In the genomic region with DNA sequence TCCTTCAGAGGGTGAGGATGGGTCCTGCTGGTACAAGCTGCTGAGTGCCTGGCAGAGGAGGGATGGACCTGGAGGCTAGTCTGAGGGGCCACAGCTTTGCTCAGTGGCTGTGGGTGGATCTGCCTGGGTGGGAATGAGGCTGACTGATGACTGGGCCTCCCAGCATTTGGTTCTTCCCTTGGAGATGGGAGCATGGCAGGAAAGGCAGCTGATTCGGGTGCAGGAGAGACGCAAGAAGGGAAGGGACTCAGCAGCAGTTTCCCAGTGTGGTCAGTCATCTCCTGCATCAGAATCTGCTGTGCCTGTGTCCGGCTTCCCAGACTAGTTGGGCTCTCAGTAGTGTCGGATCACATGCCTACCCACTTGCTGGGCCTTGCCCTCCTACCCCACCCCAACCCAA, we compare ENCODE assay signal across 13 cellular contexts. TPM values are rescaled to one million over a fixed set of nuclear protein-coding genes. Genes with fewer than 3 reads are reported as not detected.
DNase-seq lines count a peak whose midpoint lies in the region; ATAC-seq and TF ChIP-seq lines count a peak whose summit lies in the region.
"Had no signal": no experiment of that assay in that cellular context is flagged by ENCODE, and none has a peak within 500 bp of the region (broad histone marks: within the 10 kb centered on the region; RNA-seq: fewer than 3 reads in every experiment).

No MANE protein-coding gene starts in this region.

- no peak for TF ChIP-seq POLR2A in Peyer's patch (IDR thresholded peaks at IDR 0.05)

- peaks cover 70% of the 10 kb centered on the region for H3K36me3 Mint-ChIP-seq in activated CD8-positive, alpha-beta memory T cell treated with anti-CD3 and anti-CD28 coated beads, Interleukin-2, amount 10 ng/mL, durations not matched to agents 7 days and 5 days
- H3K36me3 Mint-ChIP-seq in chondrocyte (ENCODE audit: low read depth), result no peaks in the 10 kb centered on the region
- H3K36me3 Mint-ChIP-seq in stimulated activated memory B cell treated with anti-CD40 and anti-IgM and Interleukin-4, amounts not matched to agents 10 μg/mL and 1 μg/mL and 100 μg/mL, for 72 hours, result peaks cover 61% of the 10 kb centered on the region

- H3K27ac Mint-ChIP-seq in activated CD8-positive, alpha-beta memory T cell treated with anti-CD3 and anti-CD28 coated beads, Interleukin-2, amount 10 ng/mL, durations not matched to agents 7 days and 5 days, result peak overlapping the region; percentile 76
- H3K27ac Mint-ChIP-seq in chondrocyte (ENCODE audit: unreplicated experiment), result peak overlapping the region; percentile 61
- peak overlapping the region; percentile 79 for H3K27ac Mint-ChIP-seq in stimulated activated memory B cell treated with anti-CD40 and anti-IgM and Interleukin-4, amounts not matched to agents 10 μg/mL and 1 μg/mL and 100 μg/mL, for 72 hours

- H3K36me3 ChIP-seq in Peyer's patch, result no peaks in the 10 kb centered on the region
- H3K36me3 ChIP-seq: right atrium auricular region, vagina had no signal

- no peak for ATAC-seq in activated CD8-positive, alpha-beta memory T cell treated with anti-CD3 and anti-CD28 coated beads, Interleukin-2, amount 10 ng/mL, durations not matched to agents 7 days and 5 days
- ATAC-seq in stimulated activated memory B cell treated with anti-CD40 and anti-IgM and Interleukin-4, amounts not matched to agents 10 μg/mL and 1 μg/mL and 100 μg/mL, for 72 hours, result no peak
- no peak for ATAC-seq in GM19035 (IDR thresholded peaks at IDR 0.05; ENCODE audit: unreplicated experiment)
- ATAC-seq: Right ventricle myocardium inferior had no signal

- no peaks in the 10 kb centered on the region for H3K27me3 ChIP-seq in Peyer's patch
- H3K27me3 ChIP-seq: right atrium auricular region, vagina had no signal

- H3K4me1 Mint-ChIP-seq in activated CD8-positive, alpha-beta memory T cell treated with anti-CD3 and anti-CD28 coated beads, Interleukin-2, amount 10 ng/mL, durations not matched to agents 7 days and 5 days, result peaks cover 65% of the 10 kb centered on the region
- H3K4me1 Mint-ChIP-seq in chondrocyte (ENCODE audit: low read depth), result peaks cover 66% of the 10 kb centered on the region
- H3K4me1 Mint-ChIP-seq in stimulated activated memory B cell treated with anti-CD40 and anti-IgM and Interleukin-4, amounts not matched to agents 10 μg/mL and 1 μg/mL and 100 μg/mL, for 72 hours, result peaks cover 90% of the 10 kb centered on the region

- H3K27ac ChIP-seq in Peyer's patch, result peak overlapping the region in 3 of 4 donors; percentile 25 to 86 (median 48)
- H3K27ac ChIP-seq: right atrium auricular region, vagina had no signal

- H3K4me3 ChIP-seq in Peyer's patch, result no peak overlapping the region
- H3K4me3 ChIP-seq: right atrium auricular region, vagina had no signal

- CTCF ChIA-PET in activated CD8-positive, alpha-beta memory T cell treated with anti-CD3 and anti-CD28 coated beads, Interleukin-2, amount 10 ng/mL, durations not matched to agents 7 days and 5 days (lab: Charles Lee), result interaction anchor here (1.0 to 5.0 kb wide), 5 partner anchors 11 to 98 kb away, joined by 3 to 40 read pairs (median 8); no protein-coding TSS in a partner anchor

- no peaks in the 10 kb centered on the region for H3K9me3 ChIP-seq in Peyer's patch
- H3K9me3 ChIP-seq: right atrium auricular region, vagina had no signal

- DNase-seq in activated CD8-positive, alpha-beta memory T cell treated with anti-CD3 and anti-CD28 coated beads, Interleukin-2, amount 10 ng/mL, durations not matched to agents 7 days and 5 days, result no peak
- no peak for DNase-seq in activated CD8-positive, alpha-beta memory T cell treated with anti-CD3 and anti-CD28 coated beads, Interleukin-2, amount 50 U/mL, for 4 hours
- DNase-seq in Peyer's patch (no peak), chondrocyte (ENCODE audit: low spot score) (no peak), kidney glomerular epithelial cell (lab: John Stamatoyannopoulos, UW) (no peak), NCI-H2029 treated with DMSO at 0.1 percent for 48 hours (lab: John Stamatoyannopoulos, UW) (no peak)
- DNase-seq: ACHN, anterior cingulate cortex had no signal

- no peaks in the 10 kb centered on the region for H3K27me3 Mint-ChIP-seq in activated CD8-positive, alpha-beta memory T cell treated with anti-CD3 and anti-CD28 coated beads, Interleukin-2, amount 10 ng/mL, durations not matched to agents 7 days and 5 days
- H3K27me3 Mint-ChIP-seq in chondrocyte (ENCODE audit: low read depth), result no peaks in the 10 kb centered on the region
- no peaks in the 10 kb centered on the region for H3K27me3 Mint-ChIP-seq in stimulated activated memory B cell treated with anti-CD40 and anti-IgM and Interleukin-4, amounts not matched to agents 10 μg/mL and 1 μg/mL and 100 μg/mL, for 72 hours

- no peaks in the 10 kb centered on the region for H3K9me3 Mint-ChIP-seq in activated CD8-positive, alpha-beta memory T cell treated with anti-CD3 and anti-CD28 coated beads, Interleukin-2, amount 10 ng/mL, durations not matched to agents 7 days and 5 days (ENCODE audit: low read depth)
- H3K9me3 Mint-ChIP-seq in chondrocyte (ENCODE audit: low read depth), result no peaks in the 10 kb centered on the region
- H3K9me3 Mint-ChIP-seq in stimulated activated memory B cell treated with anti-CD40 and anti-IgM and Interleukin-4, amounts not matched to agents 10 μg/mL and 1 μg/mL and 100 μg/mL, for 72 hours, result no peaks in the 10 kb centered on the region

- H3K4me1 ChIP-seq in Peyer's patch, result peaks cover 0 to 35% (median 12%) of the 10 kb centered on the region in 4 donors

- TF ChIP-seq CTCF in Peyer's patch (IDR thresholded peaks at IDR 0.05), result no peak
- TF ChIP-seq CTCF in chondrocyte (IDR thresholded peaks at IDR 0.05), result no peak

- H3K4me3 Mint-ChIP-seq in activated CD8-positive, alpha-beta memory T cell treated with anti-CD3 and anti-CD28 coated beads, Interleukin-2, amount 10 ng/mL, durations not matched to agents 7 days and 5 days, result peak overlapping the region; percentile 25
- no peak overlapping the region for H3K4me3 Mint-ChIP-seq in chondrocyte (ENCODE audit: unreplicated experiment)
- no peak overlapping the region for H3K4me3 Mint-ChIP-seq in stimulated activated memory B cell treated with anti-CD40 and anti-IgM and Interleukin-4, amounts not matched to agents 10 μg/mL and 1 μg/mL and 100 μg/mL, for 72 hours

RNA-seq across cellular contexts. Expression of a gene that starts 7.3 kb away (rescaled TPM):
- 100 to 1,000 TPM; 465 to 588 TPM for total RNA-seq in activated CD8-positive, alpha-beta memory T cell treated with anti-CD3 and anti-CD28 coated beads, Interleukin-2, amount 10 ng/mL, durations not matched to agents 7 days and 5 days
- total RNA-seq in Peyer's patch, result 10 to 100 TPM in 3 of 4 donors, 1 to 10 TPM in 1; 7.4 to 81.7 (median 17.3) TPM
- 60.0 to 68.9 TPM (median 61.8 TPM) in 3 replicates for total RNA-seq in chondrocyte
